In genomic region chr7:79272066-79272669, GRCh38 we compare ENCODE assay signal across 9 cellular contexts.
DNase-seq lines count a peak whose midpoint lies in the region; ATAC-seq and TF ChIP-seq lines count a peak whose summit lies in the region.
"Had no signal": no experiment of that assay in that cellular context is flagged by ENCODE, and none has a peak within 500 bp of the region (broad histone marks: within the 10 kb centered on the region; RNA-seq: fewer than 3 reads in every experiment).

No MANE protein-coding gene starts in this region.

- peaks cover 5% of the 10 kb centered on the region for H3K9me3 Mint-ChIP-seq in osteocyte (ENCODE audit: unreplicated experiment)

- TF ChIP-seq CTCF in GM12872 (IDR thresholded peaks at IDR 0.05; ENCODE audit: insufficient read depth, low read depth, low read length) (peak; percentile 43; the same call in 2 of the 3 replicates), osteocyte (IDR thresholded peaks at IDR 0.05) (peak; percentile 71)

- peaks cover 4% of the 10 kb centered on the region for H3K36me3 Mint-ChIP-seq in osteocyte (ENCODE audit: unreplicated experiment)

- H3K4me1 Mint-ChIP-seq in osteocyte (ENCODE audit: unreplicated experiment): no peaks in the 10 kb centered on the region
- H3K4me1 Mint-ChIP-seq: central memory CD8-positive, alpha-beta T cell had no signal

- peak; percentile 59 for ATAC-seq in HG03045 (IDR thresholded peaks at IDR 0.05; ENCODE audit: unreplicated experiment)

- H3K4me3 Mint-ChIP-seq in osteocyte (ENCODE audit: unreplicated experiment): no peak overlapping the region
- H3K4me3 Mint-ChIP-seq: central memory CD8-positive, alpha-beta T cell had no signal

- DNase-seq in A172 (ENCODE audit: low spot score) (peak; percentile 49), NCI-H69 (lab: John Stamatoyannopoulos, UW) (peak; percentile 78), dermis blood vessel endothelial cell (peak; percentile 58), osteocyte (ENCODE audit: extremely low spot score, unreplicated experiment) (no peak), GM19240 (ENCODE audit: insufficient read length, low spot score) (no peak), HK-2 (ENCODE audit: unreplicated experiment) (no peak)

- no peak overlapping the region for H3K27ac Mint-ChIP-seq in osteocyte (ENCODE audit: unreplicated experiment)

- H3K27me3 Mint-ChIP-seq in osteocyte (ENCODE audit: unreplicated experiment): peaks cover 3% of the 10 kb centered on the region
- H3K27me3 Mint-ChIP-seq: central memory CD8-positive, alpha-beta T cell had no signal

Comparison
In these comparisons a context has a peak if more than half of its experiments do, and no peak if none do; other contexts are left out.
1. DNase-seq: peak in A172 (single experiment), NCI-H69 (single experiment) and dermis blood vessel endothelial cell (single experiment); none in osteocyte (single experiment), GM19240 (single experiment) and HK-2 (single experiment).